Comparison of ENCODE assay signal across 10 cellular contexts in the genomic region with DNA sequence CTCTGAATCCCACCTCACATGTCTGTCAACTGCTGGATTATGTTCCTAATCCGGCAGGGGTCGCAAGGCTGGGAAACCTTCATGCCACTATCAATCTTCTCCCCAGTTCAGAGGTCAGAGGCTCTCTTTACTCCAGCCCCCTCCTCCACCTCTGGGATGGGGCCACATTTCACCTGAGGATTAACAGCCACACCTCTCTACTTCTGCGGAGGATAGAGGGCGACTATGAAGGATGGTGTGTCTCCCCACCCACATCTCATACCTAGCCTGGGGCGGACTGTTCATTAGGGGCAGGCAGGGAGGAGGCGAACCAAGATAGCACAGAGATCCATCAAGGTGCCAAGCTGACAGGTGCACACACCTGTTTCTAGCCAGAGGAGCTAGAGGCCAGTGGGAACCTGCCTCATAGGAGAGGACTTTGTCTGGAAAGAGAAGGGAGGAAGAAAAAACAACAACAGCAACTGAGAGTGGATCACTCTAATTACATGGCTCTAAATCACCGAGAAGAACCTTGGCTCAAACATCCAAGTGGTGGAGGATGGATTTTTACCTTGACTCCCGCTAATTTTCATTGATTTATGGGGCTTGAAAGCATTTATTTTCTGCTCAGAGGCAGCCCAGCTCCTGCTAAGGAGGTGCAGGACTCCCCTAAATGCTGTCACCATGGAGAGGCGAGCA. TPM values are rescaled to one million over a fixed set of nuclear protein-coding genes. Genes with fewer than 3 reads are reported as not detected.
DNase-seq lines count a peak whose midpoint lies in the region; ATAC-seq and TF ChIP-seq lines count a peak whose summit lies in the region.
"Had no signal": no experiment of that assay in that cellular context is flagged by ENCODE, and none has a peak within 500 bp of the region (broad histone marks: within the 10 kb centered on the region; RNA-seq: fewer than 3 reads in every experiment).

No MANE protein-coding gene starts in this region.

- no peaks in the 10 kb centered on the region for H3K9me2 ChIP-seq in Loucy (replicated peaks; ENCODE audit: low read depth, low read length)

- H3K36me3 Mint-ChIP-seq in natural killer cell treated with Interleukin-12 subunit alpha and Interleukin-12 subunit beta and Interleukin-15 and Interleukin-18, amount 100 ng/mL, for 72 hours, result no peaks in the 10 kb centered on the region

- no peaks in the 10 kb centered on the region for H3K9me3 Mint-ChIP-seq in natural killer cell treated with Interleukin-12 subunit alpha and Interleukin-12 subunit beta and Interleukin-15 and Interleukin-18, amount 100 ng/mL, for 72 hours

- no peaks in the 10 kb centered on the region for H3K36me3 ChIP-seq in Loucy (ENCODE audit: insufficient read depth, low read length)
- H3K36me3 ChIP-seq: colonic mucosa had no signal

- peak overlapping the region; percentile 82 to 92 for H3K27ac Mint-ChIP-seq in natural killer cell treated with Interleukin-12 subunit alpha and Interleukin-12 subunit beta and Interleukin-15 and Interleukin-18, amount 100 ng/mL, for 72 hours

- peak overlapping the region; percentile 8 for H3K4me3 ChIP-seq in Loucy (ENCODE audit: low read length, poor library complexity, severe bottlenecking)
- H3K4me3 ChIP-seq: colonic mucosa had no signal

- TF ChIP-seq CTCF in Loucy (conservative IDR thresholded peaks at IDR 0.05; ENCODE audit: low read length), result no peak
- no peak for TF ChIP-seq CTCF in RWPE1 (conservative IDR thresholded peaks at IDR 0.05; ENCODE audit: low read depth)

- H3K4me1 Mint-ChIP-seq in natural killer cell treated with Interleukin-12 subunit alpha and Interleukin-12 subunit beta and Interleukin-15 and Interleukin-18, amount 100 ng/mL, for 72 hours (ENCODE audit: low read depth in 2 of 2), result peaks cover 38 to 42% of the 10 kb centered on the region in 2 donors

- H3K9me3 ChIP-seq in Loucy (ENCODE audit: insufficient read depth, low read depth, low read length), result no peaks in the 10 kb centered on the region
- H3K9me3 ChIP-seq: colonic mucosa had no signal

- no peaks in the 10 kb centered on the region for H3F3A ChIP-seq in Loucy (ENCODE audit: low read depth)

- CTCF ChIA-PET in RWPE1 (lab: Yijun Ruan, JAX), result interaction anchor here (0.9 kb wide), 1 partner anchor 147 kb away, joined by 3 read pairs; no protein-coding TSS in a partner anchor

- H3K27me3 Mint-ChIP-seq in natural killer cell treated with Interleukin-12 subunit alpha and Interleukin-12 subunit beta and Interleukin-15 and Interleukin-18, amount 100 ng/mL, for 72 hours, result no peaks in the 10 kb centered on the region

- peak overlapping the region; percentile 77 for H3K4me3 Mint-ChIP-seq in natural killer cell treated with Interleukin-12 subunit alpha and Interleukin-12 subunit beta and Interleukin-15 and Interleukin-18, amount 100 ng/mL, for 72 hours

- H4K20me1 ChIP-seq in Loucy (ENCODE audit: insufficient read depth, low read length, poor library complexity, severe bottlenecking), result no peaks in the 10 kb centered on the region

- H3K27ac ChIP-seq in RWPE1, result peak overlapping the region; percentile 60
- H3K27ac ChIP-seq: colonic mucosa had no signal

- no peaks in the 10 kb centered on the region for H3K27me3 ChIP-seq in Loucy (ENCODE audit: insufficient read depth, low read length, poor library complexity, severe bottlenecking)
- H3K27me3 ChIP-seq: colonic mucosa had no signal

- H2AFZ ChIP-seq in Loucy (ENCODE audit: low read length), result no peak overlapping the region

- DNase-seq in DMS79 (lab: John Stamatoyannopoulos, UW), result peak; percentile 87
- no peak for DNase-seq in RWPE1 (ENCODE audit: low spot score)
- no peak for DNase-seq in natural killer cell treated with Interleukin-12 subunit alpha and Interleukin-12 subunit beta and Interleukin-15 and Interleukin-18, amount 100 ng/mL, for 72 hours (ENCODE audit: low spot score)
- DNase-seq in AG08396 (ENCODE audit: low spot score), result no peak
- DNase-seq: colonic mucosa, midbrain had no signal

- POLR2A ChIA-PET in RWPE1 (lab: Yijun Ruan, JAX; ENCODE audit: low non-redundant PET), result no interaction called here

- peak overlapping the region; percentile 20 for H3K9ac ChIP-seq in Loucy (ENCODE audit: low read depth, low read length, poor library complexity, severe bottlenecking)

- peaks cover 28% of the 10 kb centered on the region for H3K4me1 ChIP-seq in Loucy (ENCODE audit: insufficient read depth, low read length, poor library complexity, severe bottlenecking)
- H3K4me1 ChIP-seq: colonic mucosa had no signal

- H3K4me2 ChIP-seq in Loucy (ENCODE audit: low read depth, low read length, poor library complexity, severe bottlenecking), result peak overlapping the region; percentile 62

- no peaks in the 10 kb centered on the region for H3K79me2 ChIP-seq in Loucy (ENCODE audit: insufficient read depth, low read length)

- no peak for ATAC-seq in natural killer cell treated with Interleukin-12 subunit alpha and Interleukin-12 subunit beta and Interleukin-15 and Interleukin-18, amount 100 ng/mL, for 72 hours
- ATAC-seq in HG03571 (IDR thresholded peaks at IDR 0.05; ENCODE audit: unreplicated experiment) (no peak), GM19023 (IDR thresholded peaks at IDR 0.05; ENCODE audit: unreplicated experiment) (no peak), GM21576 (IDR thresholded peaks at IDR 0.05; ENCODE audit: unreplicated experiment) (no peak)

RNA-seq across cellular contexts. Expression of gene SKAP1, which starts 41.9 kb away (rescaled TPM):
- total RNA-seq in natural killer cell treated with Interleukin-12 subunit alpha and Interleukin-12 subunit beta and Interleukin-15 and Interleukin-18, amount 100 ng/mL, for 72 hours, result 10 to 100 TPM; 40.9 to 44.9 TPM

RNA-seq across cellular contexts. Expression of gene HOXB1, which starts 58.9 kb away (rescaled TPM):
- not detected for total RNA-seq in natural killer cell treated with Interleukin-12 subunit alpha and Interleukin-12 subunit beta and Interleukin-15 and Interleukin-18, amount 100 ng/mL, for 72 hours
- total RNA-seq: colonic mucosa had no signal
